In genomic region chr18:13381331-13381730, GRCh38 we compare ENCODE assay signal across 10 cellular contexts.
A peak's percentile ranks its signal among the peaks of the same experiment; 100 is the strongest.
DNase-seq lines count a peak whose midpoint lies in the region; ATAC-seq, FAIRE-seq and TF ChIP-seq lines count a peak whose summit lies in the region.
"Had no signal": no experiment of that assay in that cellular context is flagged by ENCODE, and none has a peak within 500 bp of the region (broad histone marks: within the 10 kb centered on the region; RNA-seq: fewer than 3 reads in every experiment).

No MANE protein-coding gene starts in this region.

- H3K4me3 ChIP-seq in fibroblast of lung (replicated peaks in 1 of 4; ENCODE audit: control extremely low read depth in 1 of 4, insufficient read depth in 1 of 4, low read depth in 3 of 4, low read length in 4 of 4) (no peak overlapping the region), skeletal muscle satellite cell (ENCODE audit: low read length) (no peak overlapping the region)

- H3K4me1 ChIP-seq in fibroblast of lung (ENCODE audit: control insufficient read depth, extremely low read depth, insufficient read depth, low read length), result no peaks in the 10 kb centered on the region
- H3K4me1 ChIP-seq in skeletal muscle satellite cell (ENCODE audit: control insufficient read depth, insufficient read depth, low read length), result peaks cover 11% of the 10 kb centered on the region

- ATAC-seq in GM19324 (IDR thresholded peaks at IDR 0.05; ENCODE audit: low FRiP score, unreplicated experiment) (peak; percentile 14), GM21717 (IDR thresholded peaks at IDR 0.05; ENCODE audit: unreplicated experiment) (no peak)
- ATAC-seq: WTC11 had no signal

- intact Hi-C loops in activated CD4-positive, alpha-beta memory T cell treated with anti-CD3 and anti-CD28 coated beads for 36 hours (cut with micrococcal nuclease), result no loop called here

- no peaks in the 10 kb centered on the region for H3K9me3 Mint-ChIP-seq in activated CD4-positive, alpha-beta memory T cell treated with anti-CD3 and anti-CD28 coated beads for 36 hours
- H3K9me3 Mint-ChIP-seq: WTC11 had no signal

- H3K9me3 ChIP-seq in fibroblast of lung (ENCODE audit: control insufficient read depth, insufficient read depth, low read depth, low read length) (no peaks in the 10 kb centered on the region), skeletal muscle satellite cell (replicated peaks; ENCODE audit: low read length) (no peaks in the 10 kb centered on the region)

- no peaks in the 10 kb centered on the region for H3K36me3 ChIP-seq in fibroblast of lung (ENCODE audit: control insufficient read depth, insufficient read depth, low read length)
- H3K36me3 ChIP-seq in skeletal muscle satellite cell (ENCODE audit: insufficient read depth, low read length), result no peaks in the 10 kb centered on the region

- no peak overlapping the region for H3K9ac ChIP-seq in fibroblast of lung (ENCODE audit: insufficient read depth, low read length)
- peak overlapping the region; percentile 77 for H3K9ac ChIP-seq in skeletal muscle satellite cell (ENCODE audit: low read depth, low read length)

- no peaks in the 10 kb centered on the region for H4K20me1 ChIP-seq in fibroblast of lung (ENCODE audit: control insufficient read depth, extremely low read depth, insufficient read depth, low read length)

- DNase-seq in activated CD4-positive, alpha-beta memory T cell treated with anti-CD3 and anti-CD28 coated beads for 36 hours, result no peak
- DNase-seq in fibroblast of lung (ENCODE audit: low read depth in 2 of 2) (no peak), retina (no peak), NCI-H2029 treated with DMSO at 0.1 percent for 48 hours (lab: John Stamatoyannopoulos, UW) (no peak), H54 (ENCODE audit: insufficient read length, low spot score) (no peak)

- H3K36me3 Mint-ChIP-seq in activated CD4-positive, alpha-beta memory T cell treated with anti-CD3 and anti-CD28 coated beads for 36 hours, result peaks cover 1% of the 10 kb centered on the region
- H3K36me3 Mint-ChIP-seq: WTC11 had no signal

- peak overlapping the region; percentile 97 for H3K27ac Mint-ChIP-seq in activated CD4-positive, alpha-beta memory T cell treated with anti-CD3 and anti-CD28 coated beads for 36 hours
- H3K27ac Mint-ChIP-seq: WTC11 had no signal

- peaks cover 80% of the 10 kb centered on the region for H3K4me1 Mint-ChIP-seq in activated CD4-positive, alpha-beta memory T cell treated with anti-CD3 and anti-CD28 coated beads for 36 hours (ENCODE audit: low read depth)

- TF ChIP-seq POLR2A in H54 (IDR thresholded peaks at IDR 0.05; ENCODE audit: low read depth, low read length), result no peak

- H3K4me3 Mint-ChIP-seq in activated CD4-positive, alpha-beta memory T cell treated with anti-CD3 and anti-CD28 coated beads for 36 hours, result peak overlapping the region; percentile 73
- H3K4me3 Mint-ChIP-seq: WTC11 had no signal

- FAIRE-seq in H54 (lab: Jason Lieb, UNC), result no peak
- FAIRE-seq: colon had no signal

- peak overlapping the region; percentile 75 for H2AFZ ChIP-seq in fibroblast of lung (ENCODE audit: low read length)

- no peaks in the 10 kb centered on the region for H3K79me2 ChIP-seq in fibroblast of lung (ENCODE audit: control insufficient read depth, insufficient read depth, low read length)

- H3K27me3 ChIP-seq in fibroblast of lung (ENCODE audit: control insufficient read depth, insufficient read depth, low read length) (no peaks in the 10 kb centered on the region), skeletal muscle satellite cell (ENCODE audit: control insufficient read depth, insufficient read depth, low read length) (no peaks in the 10 kb centered on the region)

- no peak for TF ChIP-seq CTCF in fibroblast of lung (conservative IDR thresholded peaks at IDR 0.05 in 1 of 2, IDR thresholded peaks at IDR 0.05 in 1 of 2; ENCODE audit: low read depth in 1 of 2, low read length in 2 of 2)

- no peak overlapping the region for H3K27ac ChIP-seq in fibroblast of lung (ENCODE audit: insufficient read depth, low read length)

- CTCF ChIA-PET in activated CD4-positive, alpha-beta memory T cell treated with anti-CD3 and anti-CD28 coated beads for 36 hours (lab: Charles Lee), result interaction anchor here (0.6 to 2.8 kb wide), 3 partner anchors 9 to 242 kb away, joined by 3 to 13 read pairs (median 3); no protein-coding TSS in a partner anchor

- POLR2A ChIA-PET in activated CD4-positive, alpha-beta memory T cell treated with anti-CD3 and anti-CD28 coated beads for 36 hours (lab: Charles Lee), result interaction anchor here (1.3 kb wide), 1 partner anchor 102 kb away, joined by 5 read pairs; no protein-coding TSS in a partner anchor

- H3K4me2 ChIP-seq in fibroblast of lung (ENCODE audit: extremely low read depth, insufficient read depth, low read length) (no peak overlapping the region), skeletal muscle satellite cell (ENCODE audit: low read length) (peak overlapping the region; percentile 82)

- no peaks in the 10 kb centered on the region for H3K27me3 Mint-ChIP-seq in activated CD4-positive, alpha-beta memory T cell treated with anti-CD3 and anti-CD28 coated beads for 36 hours
